Comparison of ENCODE assay signal across 1 cellular context in the genomic region with DNA sequence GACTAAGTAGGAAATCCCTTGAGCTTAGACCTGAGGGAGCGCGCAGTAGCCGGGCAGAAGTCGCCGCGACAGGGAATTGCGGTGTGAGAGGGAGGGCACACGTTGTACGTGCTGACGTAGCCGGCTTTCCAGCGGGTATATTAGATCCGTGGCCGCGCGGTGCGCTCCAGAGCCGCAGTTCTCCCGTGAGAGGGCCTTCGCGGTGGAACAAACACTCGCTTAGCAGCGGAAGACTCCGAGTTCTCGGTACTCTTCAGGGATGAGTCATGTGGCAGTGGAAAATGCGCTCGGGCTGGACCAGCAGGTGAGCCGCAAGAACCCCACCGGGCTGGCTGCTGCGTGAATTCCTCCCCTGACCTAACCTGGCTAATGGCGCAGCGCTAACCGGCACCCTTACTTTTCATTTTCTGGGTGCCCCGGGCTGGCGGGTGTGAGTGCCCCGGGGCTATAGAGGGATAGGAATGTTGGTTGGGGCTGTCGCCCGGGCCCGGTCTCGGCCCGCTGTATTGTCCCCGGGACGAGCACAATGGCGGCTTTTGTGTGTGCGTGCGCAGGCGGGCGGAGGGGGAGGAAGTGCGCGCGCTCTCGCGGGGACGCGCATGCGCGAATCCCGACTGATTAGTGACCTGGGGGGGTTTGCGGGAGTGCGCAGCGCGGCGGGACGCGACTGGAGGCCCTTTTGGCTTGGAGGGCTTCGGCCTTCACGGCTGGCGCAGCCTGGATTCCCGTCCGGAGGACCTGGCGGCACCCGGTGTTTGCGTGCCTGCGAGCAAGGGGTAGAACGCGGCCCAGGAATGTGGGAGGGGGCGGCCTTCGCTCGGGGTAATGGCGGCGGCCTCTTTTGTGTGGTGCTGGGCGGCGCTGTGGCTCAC.
A peak's percentile ranks its signal among the peaks of the same experiment; 100 is the strongest.
TF ChIP-seq lines count a peak whose summit lies in the region.

A gene (plus strand): TSS at position 169 of the 872 bp plus-strand sequence. CDS start 91 bp downstream, at position 260.

TF ChIP-seq in K562, 482 proteins besides CTCF, POLR2A, EP300 and RAD21 (continued from another document):
- TF ChIP-seq KDM5B (IDR thresholded peaks at IDR 0.05; ENCODE audit: insufficient replicate concordance, low read depth, low read length), result peak; percentile 99
- no peak for TF ChIP-seq POLR3A (IDR thresholded peaks at IDR 0.05; ENCODE audit: borderline replicate concordance, extremely low read depth, insufficient read depth, insufficient read length)
- no peak for TF ChIP-seq BRD4 (IDR thresholded peaks at IDR 0.05)
- peak; percentile 61; the same call in 1 of the 2 replicates for TF ChIP-seq NFRKB (IDR thresholded peaks at IDR 0.05; ENCODE audit: low read depth)
- 0 out of 2 replicates have a peak, but pooled peaks have one; percentile 33 for TF ChIP-seq MYC (IDR thresholded peaks at IDR 0.05; ENCODE audit: low read depth, low read length)
- TF ChIP-seq MYC (CRISPR knock-in tag; IDR thresholded peaks at IDR 0.05; ENCODE audit: borderline replicate concordance, low read depth), result peak; percentile 40; the same call in 1 of the 2 replicates
- peak; percentile 97 for TF ChIP-seq MTA3 (IDR thresholded peaks at IDR 0.05; ENCODE audit: borderline replicate concordance)
- no peak for TF ChIP-seq HEY1 (CRISPR knock-in tag; IDR thresholded peaks at IDR 0.05; ENCODE audit: borderline replicate concordance)
- TF ChIP-seq SIN3A (IDR thresholded peaks at IDR 0.05; ENCODE audit: borderline replicate concordance in 2 of 2, control insufficient read depth in 1 of 2, low read depth in 2 of 2, low read length in 2 of 2), result no peak; a peak in 2 of 4 replicates
- TF ChIP-seq BMI1 (IDR thresholded peaks at IDR 0.05; ENCODE audit: low read length), result no peak
- 0 out of 2 replicates have a peak, but pooled peaks have one; percentile 12 for TF ChIP-seq ATF1 (CRISPR knock-in tag; IDR thresholded peaks at IDR 0.05)
- peak; percentile 93 for TF ChIP-seq ATF1 (tag; IDR thresholded peaks at IDR 0.05)
- no peak for TF ChIP-seq GABPB2 (CRISPR knock-in tag; conservative IDR thresholded peaks at IDR 0.05)
- TF ChIP-seq, protein P1, sequence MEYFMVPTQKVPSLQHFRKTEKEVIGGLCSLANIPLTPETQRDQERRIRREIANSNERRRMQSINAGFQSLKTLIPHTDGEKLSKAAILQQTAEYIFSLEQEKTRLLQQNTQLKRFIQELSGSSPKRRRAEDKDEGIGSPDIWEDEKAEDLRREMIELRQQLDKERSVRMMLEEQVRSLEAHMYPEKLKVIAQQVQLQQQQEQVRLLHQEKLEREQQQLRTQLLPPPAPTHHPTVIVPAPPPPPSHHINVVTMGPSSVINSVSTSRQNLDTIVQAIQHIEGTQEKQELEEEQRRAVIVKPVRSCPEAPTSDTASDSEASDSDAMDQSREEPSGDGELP (CRISPR knock-in tag; IDR thresholded peaks at IDR 0.05; ENCODE audit: borderline replicate concordance), result no peak; the same call in 1 of the 2 replicates
- peak; percentile 87 for TF ChIP-seq SP1 (CRISPR knock-in tag; IDR thresholded peaks at IDR 0.05)
- TF ChIP-seq BHLHE40 (IDR thresholded peaks at IDR 0.05; ENCODE audit: low read length), result peak; percentile 21; the same call in 1 of the 2 replicates
- TF ChIP-seq SMC3 (conservative IDR thresholded peaks at IDR 0.05; ENCODE audit: insufficient read depth, low read depth, low read length), result no peak
- TF ChIP-seq ZNF263 (CRISPR knock-in tag; IDR thresholded peaks at IDR 0.05; ENCODE audit: borderline replicate concordance), result 0 out of 2 replicates have a peak, but pooled peaks have one; percentile 14
- TF ChIP-seq, protein P2, sequence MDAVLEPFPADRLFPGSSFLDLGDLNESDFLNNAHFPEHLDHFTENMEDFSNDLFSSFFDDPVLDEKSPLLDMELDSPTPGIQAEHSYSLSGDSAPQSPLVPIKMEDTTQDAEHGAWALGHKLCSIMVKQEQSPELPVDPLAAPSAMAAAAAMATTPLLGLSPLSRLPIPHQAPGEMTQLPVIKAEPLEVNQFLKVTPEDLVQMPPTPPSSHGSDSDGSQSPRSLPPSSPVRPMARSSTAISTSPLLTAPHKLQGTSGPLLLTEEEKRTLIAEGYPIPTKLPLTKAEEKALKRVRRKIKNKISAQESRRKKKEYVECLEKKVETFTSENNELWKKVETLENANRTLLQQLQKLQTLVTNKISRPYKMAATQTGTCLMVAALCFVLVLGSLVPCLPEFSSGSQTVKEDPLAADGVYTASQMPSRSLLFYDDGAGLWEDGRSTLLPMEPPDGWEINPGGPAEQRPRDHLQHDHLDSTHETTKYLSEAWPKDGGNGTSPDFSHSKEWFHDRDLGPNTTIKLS (IDR thresholded peaks at IDR 0.05; ENCODE audit: borderline replicate concordance, low read depth), result peak; percentile 34
- TF ChIP-seq MAZ (CRISPR knock-in tag; conservative IDR thresholded peaks at IDR 0.05 in 1 of 2, IDR thresholded peaks at IDR 0.05 in 1 of 2), result peak in 1 of 2 experiments; percentile 57; a peak in 1 of 4 replicates
- TF ChIP-seq TEAD1 (CRISPR knock-in tag; IDR thresholded peaks at IDR 0.05), result peak in 1 of 2 experiments; percentile 54; a peak in 1 of 4 replicates
- TF ChIP-seq SMAD4 (CRISPR knock-in tag; conservative IDR thresholded peaks at IDR 0.05), result peak; percentile 29; the same call in 1 of the 2 replicates
- TF ChIP-seq GATA2 (CRISPR knock-in tag; IDR thresholded peaks at IDR 0.05), result no peak
- peak; percentile 66 for TF ChIP-seq SPI1 (IDR thresholded peaks at IDR 0.05; ENCODE audit: borderline replicate concordance, low read depth, low read length)
- no peak for TF ChIP-seq ETS2 (tag; IDR thresholded peaks at IDR 0.05; ENCODE audit: borderline replicate concordance, poor library complexity, severe bottlenecking)
- TF ChIP-seq TBL1XR1 (IDR thresholded peaks at IDR 0.05; ENCODE audit: low read length in 2 of 2), result peak in 1 of 2 experiments; percentile 29; a peak in 1 of 4 replicates
- TF ChIP-seq, protein P3, sequence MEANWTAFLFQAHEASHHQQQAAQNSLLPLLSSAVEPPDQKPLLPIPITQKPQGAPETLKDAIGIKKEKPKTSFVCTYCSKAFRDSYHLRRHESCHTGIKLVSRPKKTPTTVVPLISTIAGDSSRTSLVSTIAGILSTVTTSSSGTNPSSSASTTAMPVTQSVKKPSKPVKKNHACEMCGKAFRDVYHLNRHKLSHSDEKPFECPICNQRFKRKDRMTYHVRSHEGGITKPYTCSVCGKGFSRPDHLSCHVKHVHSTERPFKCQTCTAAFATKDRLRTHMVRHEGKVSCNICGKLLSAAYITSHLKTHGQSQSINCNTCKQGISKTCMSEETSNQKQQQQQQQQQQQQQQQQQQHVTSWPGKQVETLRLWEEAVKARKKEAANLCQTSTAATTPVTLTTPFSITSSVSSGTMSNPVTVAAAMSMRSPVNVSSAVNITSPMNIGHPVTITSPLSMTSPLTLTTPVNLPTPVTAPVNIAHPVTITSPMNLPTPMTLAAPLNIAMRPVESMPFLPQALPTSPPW (CRISPR knock-in tag; IDR thresholded peaks at IDR 0.05), result peak; percentile 87
- peak; percentile 95 for TF ChIP-seq PCBP1 (IDR thresholded peaks at IDR 0.05; ENCODE audit: low read depth, low read length, poor library complexity, severe bottlenecking)
- TF ChIP-seq, protein P4, sequence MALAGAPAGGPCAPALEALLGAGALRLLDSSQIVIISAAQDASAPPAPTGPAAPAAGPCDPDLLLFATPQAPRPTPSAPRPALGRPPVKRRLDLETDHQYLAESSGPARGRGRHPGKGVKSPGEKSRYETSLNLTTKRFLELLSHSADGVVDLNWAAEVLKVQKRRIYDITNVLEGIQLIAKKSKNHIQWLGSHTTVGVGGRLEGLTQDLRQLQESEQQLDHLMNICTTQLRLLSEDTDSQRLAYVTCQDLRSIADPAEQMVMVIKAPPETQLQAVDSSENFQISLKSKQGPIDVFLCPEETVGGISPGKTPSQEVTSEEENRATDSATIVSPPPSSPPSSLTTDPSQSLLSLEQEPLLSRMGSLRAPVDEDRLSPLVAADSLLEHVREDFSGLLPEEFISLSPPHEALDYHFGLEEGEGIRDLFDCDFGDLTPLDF (CRISPR knock-in tag; IDR thresholded peaks at IDR 0.05), result peak; percentile 71
- TF ChIP-seq GTF2A2 (tag; IDR thresholded peaks at IDR 0.05), result peak; percentile 87
- peak; percentile 97 for TF ChIP-seq POLR2G (IDR thresholded peaks at IDR 0.05; ENCODE audit: low read depth, low read length)
- TF ChIP-seq CHD1 (IDR thresholded peaks at IDR 0.05; ENCODE audit: low read length), result peak; percentile 84
- TF ChIP-seq RNF2 (IDR thresholded peaks at IDR 0.05), result peak; percentile 67
- peak; percentile 96 for TF ChIP-seq FIP1L1 (IDR thresholded peaks at IDR 0.05; ENCODE audit: low read depth, low read length, poor library complexity, severe bottlenecking)
- peak; percentile 31; the same call in 1 of the 2 replicates for TF ChIP-seq RB1 (IDR thresholded peaks at IDR 0.05; ENCODE audit: low read depth)
- TF ChIP-seq TAF9B (IDR thresholded peaks at IDR 0.05; ENCODE audit: partially characterized antibody), result peak; percentile 54
- TF ChIP-seq FOXM1 (IDR thresholded peaks at IDR 0.05; ENCODE audit: low read depth), result no peak
- peak; percentile 69; the same call in 1 of the 2 replicates for TF ChIP-seq FOXM1 (CRISPR knock-in tag; IDR thresholded peaks at IDR 0.05; ENCODE audit: low read depth)
- TF ChIP-seq TAF7 (tag; IDR thresholded peaks at IDR 0.05), result peak; percentile 78
- TF ChIP-seq ZNF431 (CRISPR knock-in tag; IDR thresholded peaks at IDR 0.05), result no peak; the same call in 1 of the 2 replicates
- no peak for TF ChIP-seq HIVEP1 (CRISPR knock-in tag; IDR thresholded peaks at IDR 0.05)
- TF ChIP-seq ZNF316 (IDR thresholded peaks at IDR 0.05), result peak; percentile 36; the same call in 1 of the 2 replicates
- TF ChIP-seq SIN3B (IDR thresholded peaks at IDR 0.05; ENCODE audit: low read depth), result no peak
- peak; percentile 51; the same call in 1 of the 2 replicates for TF ChIP-seq TEAD4 (IDR thresholded peaks at IDR 0.05; ENCODE audit: low read length)
- no peak for TF ChIP-seq TEAD4 (CRISPR knock-in tag; IDR thresholded peaks at IDR 0.05; ENCODE audit: borderline replicate concordance)
- TF ChIP-seq, protein P5, sequence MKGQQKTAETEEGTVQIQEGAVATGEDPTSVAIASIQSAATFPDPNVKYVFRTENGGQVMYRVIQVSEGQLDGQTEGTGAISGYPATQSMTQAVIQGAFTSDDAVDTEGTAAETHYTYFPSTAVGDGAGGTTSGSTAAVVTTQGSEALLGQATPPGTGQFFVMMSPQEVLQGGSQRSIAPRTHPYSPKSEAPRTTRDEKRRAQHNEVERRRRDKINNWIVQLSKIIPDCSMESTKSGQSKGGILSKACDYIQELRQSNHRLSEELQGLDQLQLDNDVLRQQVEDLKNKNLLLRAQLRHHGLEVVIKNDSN (CRISPR knock-in tag; IDR thresholded peaks at IDR 0.05), result no peak; the same call in 1 of the 2 replicates
- peak; percentile 94 for TF ChIP-seq NRF1 (conservative IDR thresholded peaks at IDR 0.05 in 1 of 2, IDR thresholded peaks at IDR 0.05 in 1 of 2)
- no peak for TF ChIP-seq MCM7 (IDR thresholded peaks at IDR 0.05)
- TF ChIP-seq SMARCA4 (IDR thresholded peaks at IDR 0.05), result no peak
- TF ChIP-seq, protein P6, sequence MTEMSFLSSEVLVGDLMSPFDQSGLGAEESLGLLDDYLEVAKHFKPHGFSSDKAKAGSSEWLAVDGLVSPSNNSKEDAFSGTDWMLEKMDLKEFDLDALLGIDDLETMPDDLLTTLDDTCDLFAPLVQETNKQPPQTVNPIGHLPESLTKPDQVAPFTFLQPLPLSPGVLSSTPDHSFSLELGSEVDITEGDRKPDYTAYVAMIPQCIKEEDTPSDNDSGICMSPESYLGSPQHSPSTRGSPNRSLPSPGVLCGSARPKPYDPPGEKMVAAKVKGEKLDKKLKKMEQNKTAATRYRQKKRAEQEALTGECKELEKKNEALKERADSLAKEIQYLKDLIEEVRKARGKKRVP (CRISPR knock-in tag; IDR thresholded peaks at IDR 0.05), result no peak
